ENCODE assay signal across 28 cellular contexts in the genomic region with DNA sequence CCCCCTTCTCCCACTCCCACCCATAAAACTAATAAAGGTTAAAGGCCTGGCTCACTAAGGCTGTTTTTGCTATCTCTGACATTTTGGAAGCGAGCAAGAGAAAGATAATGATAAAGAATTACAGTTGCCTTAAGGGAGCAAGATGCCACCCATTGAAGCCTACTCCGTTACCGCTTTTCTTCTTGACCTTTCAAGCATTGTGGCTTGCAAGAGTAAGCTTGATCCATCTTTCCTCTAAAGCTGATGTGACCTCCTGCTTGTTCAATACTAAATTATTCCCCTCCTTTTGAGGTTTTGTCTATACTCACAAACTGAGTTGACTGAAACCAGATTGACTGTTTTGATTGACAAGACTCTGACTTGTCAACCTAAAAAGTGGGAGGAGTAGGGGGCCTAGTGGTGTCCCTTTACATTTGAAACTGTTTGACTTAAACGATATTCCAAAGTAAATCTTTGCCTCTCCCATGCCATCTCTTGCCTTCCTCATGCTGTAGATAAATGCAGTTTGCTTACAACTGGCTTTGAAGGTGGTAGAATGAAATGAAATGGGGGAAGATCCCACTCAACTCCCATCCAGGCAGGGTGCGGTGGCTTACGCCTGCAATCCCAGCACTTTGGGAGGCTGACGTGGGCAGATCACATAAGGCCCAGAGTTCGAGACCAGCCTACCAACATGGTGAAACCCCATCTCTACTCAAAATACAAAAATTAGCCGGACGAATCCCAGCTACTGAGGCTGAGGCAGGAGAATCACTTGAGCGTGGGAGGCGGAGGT. TPM values are rescaled to one million over a fixed set of nuclear protein-coding genes. Genes with fewer than 3 reads are reported as not detected.
A peak's percentile ranks its signal among the peaks of the same experiment; 100 is the strongest.
DNase-seq lines count a peak whose midpoint lies in the region; FAIRE-seq and TF ChIP-seq lines count a peak whose summit lies in the region.
"Had no signal": no experiment of that assay in that cellular context is flagged by ENCODE, and none has a peak within 500 bp of the region (broad histone marks: within the 10 kb centered on the region; RNA-seq: fewer than 3 reads in every experiment).

No MANE protein-coding gene starts in this region.

- no peak overlapping the region for H4K8ac ChIP-seq in H1 (ENCODE audit: extremely low read depth, insufficient read depth, low read length)

- H2BK12ac ChIP-seq in H1 (ENCODE audit: low read depth, low read length) = no peak overlapping the region

- H3K36me3 ChIP-seq in Caco-2 (ENCODE audit: control insufficient read depth, insufficient read depth, low read length) = peaks cover 1% of the 10 kb centered on the region; the same call in 1 of the 2 replicates
- peaks cover 51% of the 10 kb centered on the region for H3K36me3 ChIP-seq in HUES48 (ENCODE audit: control insufficient read depth, insufficient read depth, low read length)
- H3K36me3 ChIP-seq in H1 (ENCODE audit: control insufficient read depth in 2 of 4, insufficient read depth in 4 of 4, low read length in 3 of 4) = peaks cover 0 to 50% (median 7%) of the 10 kb centered on the region in 4 experiments; a peak in 7 of 8 replicates
- no peaks in the 10 kb centered on the region for H3K36me3 ChIP-seq in stomach
- H3K36me3 ChIP-seq: BLaER1 treated with 17β-estradiol and CSF1 and Interleukin-3, amounts not matched to agents 10 nM and 100 nM had no signal

- H3K36me3 Mint-ChIP-seq in Caco-2 (ENCODE audit: insufficient read depth, unreplicated experiment) = peaks cover 70% of the 10 kb centered on the region
- peaks cover 9% of the 10 kb centered on the region for H3K36me3 Mint-ChIP-seq in neural crest cell (ENCODE audit: low read depth)

- no peak for TF ChIP-seq RAD21 in H1 (IDR thresholded peaks at IDR 0.05 in 1 of 2, conservative IDR thresholded peaks at IDR 0.05 in 1 of 2; ENCODE audit: low read depth in 2 of 2, low read length in 2 of 2)

- peaks cover 30 to 62% of the 10 kb centered on the region in 2 experiments for H4K20me1 ChIP-seq in H1 (replicated peaks in 1 of 2; ENCODE audit: control insufficient read depth in 1 of 2, insufficient read depth in 2 of 2, low read length in 2 of 2)

- H3K18ac ChIP-seq in H1 (ENCODE audit: extremely low read depth, low read length) = no peak overlapping the region

- H2BK15ac ChIP-seq in H1 (ENCODE audit: low read length) = no peak overlapping the region

- no peak overlapping the region for H2AK5ac ChIP-seq in H1 (ENCODE audit: low read depth, low read length)

- H3K4me1 Mint-ChIP-seq in Caco-2 (ENCODE audit: low read depth, unreplicated experiment) = peaks cover 30% of the 10 kb centered on the region
- H3K4me1 Mint-ChIP-seq in neural crest cell = peaks cover 75% of the 10 kb centered on the region
- H3K4me1 Mint-ChIP-seq: IgD-negative memory B cell had no signal

- no peak for TF ChIP-seq EP300 in H1 (IDR thresholded peaks at IDR 0.05; ENCODE audit: borderline replicate concordance in 1 of 2, low read depth in 2 of 2, low read length in 2 of 2)
- no peak for TF ChIP-seq EP300 in stomach (IDR thresholded peaks at IDR 0.05)

- H3K9me3 ChIP-seq in Caco-2 = no peaks in the 10 kb centered on the region
- no peaks in the 10 kb centered on the region for H3K9me3 ChIP-seq in HUES48 (ENCODE audit: control insufficient read depth, insufficient read depth, low read length)
- no peaks in the 10 kb centered on the region for H3K9me3 ChIP-seq in H1 (ENCODE audit: insufficient read depth in 2 of 2, low read depth in 1 of 2, low read length in 1 of 2)
- no peaks in the 10 kb centered on the region for H3K9me3 ChIP-seq in stomach

- H3K27ac Mint-ChIP-seq in Caco-2 (ENCODE audit: unreplicated experiment) = peak overlapping the region; percentile 45
- H3K27ac Mint-ChIP-seq in neural crest cell (ENCODE audit: unreplicated experiment) = no peak overlapping the region
- H3K27ac Mint-ChIP-seq: CD4-positive, alpha-beta T cell; IgD-negative memory B cell had no signal

- TF ChIP-seq CTCF in Caco-2 (IDR thresholded peaks at IDR 0.05; ENCODE audit: insufficient read depth in 1 of 2, low read depth in 1 of 2, low read length in 1 of 2, severe bottlenecking in 1 of 2, unreplicated experiment in 1 of 2) (no peak), H1 (IDR thresholded peaks at IDR 0.05; ENCODE audit: control extremely low read depth in 1 of 3, insufficient read depth in 1 of 3, low read depth in 1 of 3, low read length in 3 of 3) (no peak), neural crest cell (conservative IDR thresholded peaks at IDR 0.05) (no peak), stomach (IDR thresholded peaks at IDR 0.05) (no peak)

- no peak overlapping the region for H3K4ac ChIP-seq in H1 (replicated peaks; ENCODE audit: insufficient read length, low read depth, low read length)

- H3K9me3 Mint-ChIP-seq in Caco-2 (ENCODE audit: unreplicated experiment) (no peaks in the 10 kb centered on the region), neural crest cell (no peaks in the 10 kb centered on the region)
- H3K9me3 Mint-ChIP-seq: CD4-positive, alpha-beta T cell; IgD-negative memory B cell had no signal

- no peak overlapping the region for H2BK20ac ChIP-seq in H1 (ENCODE audit: low read length)

- POLR2A ChIA-PET in Caco-2 (lab: Charles Lee) = no interaction called here
- POLR2A ChIA-PET in H1 (lab: Charles Lee; ENCODE audit: partially characterized antibody) = interaction anchor here (0.5 to 9.8 kb wide), 14 partner anchors 8 to 540 kb away, joined by 3 to 303 read pairs (median 4); a partner anchor contains a TSS

- peak overlapping the region; percentile 33 to 93 for H3K4me2 ChIP-seq in H1 (ENCODE audit: insufficient read depth in 1 of 2, low read depth in 2 of 2, low read length in 2 of 2)
- H3K4me2 ChIP-seq: BLaER1 treated with 17β-estradiol and CSF1 and Interleukin-3, amounts not matched to agents 10 nM and 100 nM; KMS-11 had no signal

- no peak overlapping the region for H3K4me3 Mint-ChIP-seq in Caco-2 (ENCODE audit: unreplicated experiment)
- H3K4me3 Mint-ChIP-seq in neural crest cell = peak overlapping the region; percentile 79
- H3K4me3 Mint-ChIP-seq: CD4-positive, alpha-beta T cell; IgD-negative memory B cell had no signal

- H3K79me2 ChIP-seq in H1 (ENCODE audit: control insufficient read depth in 1 of 2, insufficient read depth in 2 of 2, low read length in 2 of 2) = peaks cover 98 to 100% of the 10 kb centered on the region in 2 experiments

- no peaks in the 10 kb centered on the region for H3K79me1 ChIP-seq in H1 (ENCODE audit: low read depth, low read length)

- no peak overlapping the region for H4K91ac ChIP-seq in H1 (replicated peaks; ENCODE audit: insufficient read length, low read length)

- no peak overlapping the region for H3K23ac ChIP-seq in H1 (ENCODE audit: insufficient read length)

- peak in 1 of 2 experiments; percentile 42; a peak in 2 of 3 replicates for TF ChIP-seq POLR2A in H1 (IDR thresholded peaks at IDR 0.05; ENCODE audit: control extremely low read depth in 1 of 2, low read depth in 2 of 2, low read length in 2 of 2)
- TF ChIP-seq POLR2A in stomach (IDR thresholded peaks at IDR 0.05) = no peak

- H3K27me3 ChIP-seq in Caco-2 (replicated peaks; ENCODE audit: control insufficient read depth, insufficient read depth, low read length) (no peaks in the 10 kb centered on the region), HUES48 (ENCODE audit: control insufficient read depth, insufficient read depth, low read length) (no peaks in the 10 kb centered on the region), H1 (replicated peaks in 1 of 4; ENCODE audit: control insufficient read depth in 3 of 4, extremely low read depth in 1 of 4, insufficient read depth in 3 of 4, low read length in 3 of 4) (no peaks in the 10 kb centered on the region), stomach (peaks cover 0 to 34% (median 14%) of the 10 kb centered on the region in 3 donors)

- no peak for FAIRE-seq in H1 (lab: Jason Lieb, UNC)
- FAIRE-seq: GM12891, GM19239, H54 had no signal

- peaks cover 62% of the 10 kb centered on the region for H3K4me1 ChIP-seq in Caco-2
- H3K4me1 ChIP-seq in HUES48 (ENCODE audit: control insufficient read depth, insufficient read depth, low read length) = peaks cover 68% of the 10 kb centered on the region
- H3K4me1 ChIP-seq in H1 (replicated peaks in 1 of 4; ENCODE audit: control insufficient read depth in 3 of 4, insufficient read depth in 4 of 4, low read length in 3 of 4) = peaks cover 4 to 40% (median 29%) of the 10 kb centered on the region in 4 experiments
- H3K4me1 ChIP-seq in stomach = peaks cover 0 to 13% (median 5%) of the 10 kb centered on the region in 4 donors
- H3K4me1 ChIP-seq: BLaER1 treated with 17β-estradiol and CSF1 and Interleukin-3, amounts not matched to agents 10 nM and 100 nM had no signal

- H3K27me3 Mint-ChIP-seq in Caco-2 (ENCODE audit: insufficient read depth, unreplicated experiment) (no peaks in the 10 kb centered on the region), neural crest cell (ENCODE audit: low read depth) (peaks cover 3% of the 10 kb centered on the region)

- no TSS peak for BruUV-seq in Caco-2 (replicated peaks; lab: Mats Ljungman, UMichigan)

- no peak overlapping the region for H2BK120ac ChIP-seq in H1 (replicated peaks; ENCODE audit: low read depth, low read length)

- WGBS in H1 (ENCODE audit: extremely low coverage in 1 of 2, insufficient coverage in 1 of 2, insufficient read length in 1 of 2, insufficient replicate concordance in 2 of 2, low coverage in 1 of 2, low lambda C conversion rate in 2 of 2, missing lambda C conversion rate in 1 of 2), 2 experiments = 88% methylated on average over 12 of the region's 12 CpGs; no CpG with 5 or more reads in 1 of the 2 experiments
- 92 to 94% (median 93%) methylated on average over 12 of the region's 12 CpGs for WGBS in stomach, 5 donors

- H3K23me2 ChIP-seq in H1 (ENCODE audit: low read depth, low read length) = peaks cover 8% of the 10 kb centered on the region; the same call in 1 of the 2 replicates

- no peak overlapping the region for H2BK5ac ChIP-seq in H1 (ENCODE audit: low read depth, low read length)

- CTCF ChIA-PET in Caco-2 (lab: Charles Lee) = no interaction called here
- CTCF ChIA-PET in H1 (lab: Charles Lee; ENCODE audit: partially characterized antibody) = interaction anchor here (1.0 to 3.1 kb wide), 2 partner anchors 46 to 47 kb away, joined by 3 to 7 read pairs; no protein-coding TSS in a partner anchor

- H3K9ac ChIP-seq in HUES48 (ENCODE audit: low read depth, low read length) = no peak overlapping the region
- H3K9ac ChIP-seq in H1 (replicated peaks in 1 of 4; ENCODE audit: extremely low read depth in 1 of 4, low read depth in 3 of 4, low read length in 3 of 4) = peak overlapping the region in 1 of 4 experiments; percentile 21; a peak in 1 of 7 replicates
- H3K9ac ChIP-seq: BLaER1 treated with 17β-estradiol and CSF1 and Interleukin-3, amounts not matched to agents 10 nM and 100 nM; KMS-11 had no signal

- no peak overlapping the region for H2AFZ ChIP-seq in H1 (ENCODE audit: low read length)

- intact Hi-C loops in Caco-2 (cut with micrococcal nuclease; ENCODE audit: unreplicated experiment) = no loop called here
- intact Hi-C loops in stomach (cut with DNase I; ENCODE audit: low total_unique reads) = no loop called here

- no peak overlapping the region for H3K56ac ChIP-seq in H1 (replicated peaks; ENCODE audit: insufficient read length, low read depth, low read length)

- H3K4me3 ChIP-seq in Caco-2 (ENCODE audit: low read depth, low read length) (no peak overlapping the region), HUES48 (ENCODE audit: low read depth, low read length) (peak overlapping the region; percentile 41), H1 (ENCODE audit: extremely low read depth in 1 of 4, insufficient read depth in 2 of 4, low read depth in 3 of 4, low read length in 4 of 4) (peak overlapping the region in 2 of 4 experiments; percentile 21 to 45; a peak in 3 of 8 replicates), stomach (no peak overlapping the region)
- H3K4me3 ChIP-seq: BLaER1 treated with 17β-estradiol and CSF1 and Interleukin-3, amounts not matched to agents 10 nM and 100 nM had no signal

- H3K27ac ChIP-seq in HUES48 (ENCODE audit: low read depth, low read length) (no peak overlapping the region), H1 (ENCODE audit: low read depth, low read length) (no peak overlapping the region), stomach (no peak overlapping the region)
- H3K27ac ChIP-seq: BLaER1 treated with 17β-estradiol and CSF1 and Interleukin-3, amounts not matched to agents 10 nM and 100 nM; KMS-11 had no signal

- H3K14ac ChIP-seq in H1 (ENCODE audit: insufficient read length) = no peak overlapping the region

- no peak overlapping the region for H4K5ac ChIP-seq in H1 (ENCODE audit: insufficient read length, low read depth, low read length)

- no peak for DNase-seq in Caco-2
- DNase-seq in H1 (ENCODE audit: low read depth in 1 of 2, low spot score in 2 of 2) = no peak
- DNase-seq in neural crest cell (ENCODE audit: low read depth, low spot score) = no peak
- DNase-seq in activated effector memory CD4-positive, alpha-beta T cell treated with anti-CD3 and anti-CD28 coated beads, Interleukin-2, amount 50 U/mL, for 16 hours = no peak
- no peak for DNase-seq in GF-D8 (lab: John Stamatoyannopoulos, UW)
- no peak for DNase-seq in stomach
- DNase-seq: AML-193; CD4-positive, alpha-beta T cell; DMS53; GDM1; NCI-H1092; NCI-H1417 treated with DMSO at 0.1 percent for 48 hours; NCI-H1694 treated with DMSO at 0.1 percent for 48 hours; NCI-H2081; NCI-H2227 treated with DMSO at 0.1 percent for 48 hours; NCI-H526 treated with DMSO at 0.1 percent for 48 hours; RPMI8226; SHP77 had no signal

RNA-seq across cellular contexts. Expression of a gene that starts 8.0 kb away (rescaled TPM):
- total RNA-seq in Caco-2 (2022) = 67.5 and 68.4 TPM in 2 replicates
- total RNA-seq in H1 (2021; fragmentation: NEBNext Ultra II Directional; extraction: Animal tissue kit (Norgen Biotek cat#: 25700)) = 293 and 296 TPM in 2 replicates
- 53.7 and 69.5 TPM in 2 replicates for polyA plus RNA-seq in H1 (2011; rRNA removed)
- 68.9 TPM for polyA plus RNA-seq in H1 (2011; cell fraction: cytosol; rRNA removed)
- 102 TPM for polyA plus RNA-seq in H1 (2011; cell fraction: nucleus; rRNA removed)
- polyA plus RNA-seq in H1 (2012, experiment 1 of 2) = 85.2 to 149 TPM (median 103 TPM) in 4 replicates
- polyA plus RNA-seq in H1 (2012, experiment 2 of 2) = 12.6 TPM
- 97.8 TPM for polyA plus RNA-seq in H1 (2013, experiment 1 of 2)
- polyA plus RNA-seq in H1 (2013, experiment 2 of 2) = 89.4 TPM
- polyA minus RNA-seq in H1 (2011; rRNA and poly(A)+ RNA removed) = 269 and 275 TPM in 2 replicates
- 280 TPM for polyA minus RNA-seq in H1 (2011; cell fraction: cytosol; rRNA and poly(A)+ RNA removed)
- 319 TPM for polyA minus RNA-seq in H1 (2011; cell fraction: nucleus; rRNA and poly(A)+ RNA removed)
- 92.4 and 95.2 TPM in 2 replicates for total RNA-seq in neural crest cell
- 1 to 10 TPM in 1 of 5 donors, under 1 TPM in 1, not detected in 3; under 0.01 to 2.8 TPM for total RNA-seq in stomach
- polyA plus RNA-seq in stomach = under 1 TPM; 0.05 to 0.15 (median 0.12) TPM
- total RNA-seq: HT1080, NCI-H460 had no signal
- polyA plus RNA-seq: AG04450, IgD-negative memory B cell had no signal

Comparison
In these comparisons a context has a peak if more than half of its experiments do, and no peak if none do; other contexts are left out.
1. RNA of a gene that starts 8.0 kb away (total RNA-seq): 293 to 296 TPM in H1, 92.4 to 95.2 TPM in neural crest cell and 67.5 to 68.4 TPM in Caco-2; under 0.01 to 2.8 TPM in stomach; every median in the first group is over 10 times any median in the second.